8 cellular contexts compared by ENCODE assay signal in the genomic region with DNA sequence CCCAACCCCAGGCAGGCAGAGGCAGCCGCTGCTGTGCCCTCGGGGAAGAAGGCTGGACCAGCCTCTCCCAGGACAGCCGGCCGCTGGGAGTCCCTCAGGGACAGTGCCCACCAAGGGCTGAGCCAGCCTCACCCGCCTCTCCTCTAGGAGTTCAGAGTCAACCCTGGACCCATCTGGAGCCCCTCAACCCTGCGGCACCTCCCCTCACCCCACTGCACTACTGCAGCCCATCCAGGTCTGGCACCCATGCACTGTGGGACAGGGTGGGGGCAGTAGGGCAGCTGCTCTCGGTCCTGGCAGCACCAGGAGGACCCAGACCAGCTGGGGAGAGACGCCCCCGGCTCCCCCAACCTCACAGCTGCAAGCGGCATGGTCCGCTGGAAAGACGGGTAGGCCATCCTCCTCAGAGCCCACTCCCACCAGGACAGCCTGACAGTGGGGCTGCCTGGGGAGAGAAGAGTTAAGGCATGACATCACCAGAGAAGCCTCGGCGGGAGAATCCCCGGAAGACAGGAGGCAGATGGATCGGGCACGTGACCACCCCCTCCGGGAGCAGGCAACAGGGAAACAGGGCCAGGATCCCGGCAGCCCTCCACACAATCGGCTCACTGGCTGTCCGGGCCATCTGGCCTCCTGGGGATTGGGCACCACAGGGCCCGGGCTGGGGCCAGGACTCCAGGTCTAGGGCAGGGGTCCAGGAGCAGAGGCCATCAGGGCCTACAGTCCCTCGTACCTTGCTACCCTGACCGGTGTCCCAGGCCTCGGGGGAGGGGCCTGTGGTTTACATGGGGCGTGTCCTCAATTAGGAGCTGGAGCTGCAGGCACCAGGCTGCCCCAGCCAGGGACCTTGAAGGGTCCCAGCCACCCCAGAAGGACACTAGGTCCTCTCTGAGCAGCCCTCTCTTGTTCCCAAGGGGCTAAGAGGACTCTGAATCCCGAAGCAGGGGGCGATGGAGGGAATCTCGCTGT. TPM values are rescaled to one million over a fixed set of nuclear protein-coding genes. Genes with fewer than 3 reads are reported as not detected.
A peak's percentile ranks its signal among the peaks of the same experiment; 100 is the strongest.
DNase-seq lines count a peak whose midpoint lies in the region; TF ChIP-seq lines count a peak whose summit lies in the region.

No MANE protein-coding gene starts in this region.

- H3K4me3 ChIP-seq in AG09309 (ENCODE audit: control insufficient read depth, low read depth, low read length) (peak overlapping the region; percentile 76), HFF-Myc (replicated peaks; ENCODE audit: low read depth, low read length) (peak overlapping the region; percentile 79), tibial nerve (peak overlapping the region; percentile 20 to 94 (median 56))

- H3K4me1 ChIP-seq in tibial nerve = peaks cover 8 to 54% (median 43%) of the 10 kb centered on the region in 4 donors

- peaks cover 0 to 9% (median 0%) of the 10 kb centered on the region in 3 donors for H3K36me3 ChIP-seq in tibial nerve

- no peaks in the 10 kb centered on the region for H3K27me3 ChIP-seq in tibial nerve

- DNase-seq in AG09309 (ENCODE audit: low read depth) (peak; percentile 31), HFF-Myc (ENCODE audit: extremely low read depth, low read depth) (peak; percentile 60), SHP77 treated with DMSO at 0.1 percent for 48 hours (lab: John Stamatoyannopoulos, UW) (peak; percentile 70), endothelial cell (ENCODE audit: low spot score) (peak; percentile 69), mesothelial cell of epicardium (ENCODE audit: low spot score in 2 of 2, unreplicated experiment in 2 of 2) (peak; percentile 81 to 84), tibial nerve (ENCODE audit: low spot score in 2 of 2) (peak; percentile 62 to 68), HT-29 (ENCODE audit: low spot score) (no peak), activated gamma-delta T cell treated with Interleukin-2 at 50 U/mL for 16 hours (no peak)

- TF ChIP-seq EP300 in tibial nerve (IDR thresholded peaks at IDR 0.05) = peak in 1 of 2 donors; percentile 48

- H3K4me3 Mint-ChIP-seq in endothelial cell (ENCODE audit: unreplicated experiment) = peak overlapping the region; percentile 73
- H3K4me3 Mint-ChIP-seq in mesothelial cell of epicardium = peak overlapping the region; percentile 80

- TF ChIP-seq CTCF in AG09309 (IDR thresholded peaks at IDR 0.05; ENCODE audit: control insufficient read depth, insufficient read depth, low read depth, low read length, missing control alignments) (no peak), HFF-Myc (IDR thresholded peaks at IDR 0.05; ENCODE audit: low read depth, low read length, missing control alignments) (no peak), endothelial cell (IDR thresholded peaks at IDR 0.05; ENCODE audit: unreplicated experiment) (no peak), mesothelial cell of epicardium (IDR thresholded peaks at IDR 0.05; ENCODE audit: unreplicated experiment) (no peak), tibial nerve (IDR thresholded peaks at IDR 0.05) (no peak)

- H3K4me1 Mint-ChIP-seq in endothelial cell (ENCODE audit: unreplicated experiment) = peaks cover 15% of the 10 kb centered on the region
- peaks cover 26% of the 10 kb centered on the region for H3K4me1 Mint-ChIP-seq in mesothelial cell of epicardium

- H3K9me3 Mint-ChIP-seq in endothelial cell (ENCODE audit: unreplicated experiment) (no peaks in the 10 kb centered on the region), mesothelial cell of epicardium (no peaks in the 10 kb centered on the region)

- H3K27ac Mint-ChIP-seq in endothelial cell (ENCODE audit: unreplicated experiment) (peak overlapping the region; percentile 70), mesothelial cell of epicardium (peak overlapping the region; percentile 79)

- no peaks in the 10 kb centered on the region for H3K9me3 ChIP-seq in tibial nerve

- H3K36me3 Mint-ChIP-seq in endothelial cell (ENCODE audit: low read depth, unreplicated experiment) = no peaks in the 10 kb centered on the region
- H3K36me3 Mint-ChIP-seq in mesothelial cell of epicardium = no peaks in the 10 kb centered on the region

- 16 to 20% methylated on average over 15 to 27 of the region's 29 CpGs for WGBS in tibial nerve, 2 donors

- H3K27ac ChIP-seq in tibial nerve = peak overlapping the region; percentile 64 to 84 (median 78)

- no peak for TF ChIP-seq POLR2A in tibial nerve (IDR thresholded peaks at IDR 0.05)

- peaks cover 13% of the 10 kb centered on the region for H3K27me3 Mint-ChIP-seq in endothelial cell (ENCODE audit: unreplicated experiment)
- H3K27me3 Mint-ChIP-seq in mesothelial cell of epicardium (ENCODE audit: low read depth) = no peaks in the 10 kb centered on the region

RNA-seq across cellular contexts. Expression of gene ACAP3, which starts 3.1 kb away (rescaled TPM):
- total RNA-seq in endothelial cell (ENCODE audit: unreplicated experiment) (54.0 TPM), mesothelial cell of epicardium (85.5 to 97.3 TPM (median 91.0 TPM) in 3 replicates), tibial nerve (100 to 1,000 TPM in 1 of 4 donors, 10 to 100 TPM in 3; 34.3 to 125 (median 69.6) TPM)
- total RNA-seq in HT-29 (2014; rRNA removed; shearing (Covaris generic)) = 104 and 113 TPM in 2 replicates

RNA-seq across cellular contexts. Expression of gene PUSL1, which starts 3.8 kb away (rescaled TPM):
- 14.0 TPM for total RNA-seq in endothelial cell (ENCODE audit: unreplicated experiment)
- total RNA-seq in mesothelial cell of epicardium = 12.7 to 14.5 TPM (median 14.2 TPM) in 3 replicates
- 10 to 100 TPM; 17.5 to 22.2 (median 19.7) TPM for total RNA-seq in tibial nerve
- 152 and 157 TPM in 2 replicates for total RNA-seq in HT-29 (2014; rRNA removed; shearing (Covaris generic))

RNA-seq across cellular contexts. Expression of gene INTS11, which starts 19.8 kb away (rescaled TPM):
- total RNA-seq in endothelial cell (ENCODE audit: unreplicated experiment) (104 TPM), mesothelial cell of epicardium (163 to 165 TPM (median 165 TPM) in 3 replicates), tibial nerve (100 to 1,000 TPM; 118 to 241 (median 157) TPM)
- 174 and 200 TPM in 2 replicates for total RNA-seq in HT-29 (2014; rRNA removed; shearing (Covaris generic))

RNA-seq across cellular contexts. Expression of gene CPTP, which starts 20.0 kb away (rescaled TPM):
- 26.0 TPM for total RNA-seq in endothelial cell (ENCODE audit: unreplicated experiment)
- total RNA-seq in mesothelial cell of epicardium = 17.8 to 19.3 TPM (median 18.5 TPM) in 3 replicates
- 10 to 100 TPM; 12.0 to 24.9 (median 18.8) TPM for total RNA-seq in tibial nerve
- total RNA-seq in HT-29 (2014; rRNA removed; shearing (Covaris generic)) = 62.5 and 70.5 TPM in 2 replicates

RNA-seq across cellular contexts. Expression of gene SCNN1D, which starts 24.4 kb away (rescaled TPM):
- total RNA-seq in endothelial cell (ENCODE audit: unreplicated experiment) (3.9 TPM), mesothelial cell of epicardium (16.0 to 17.5 TPM (median 16.8 TPM) in 3 replicates), tibial nerve (10 to 100 TPM in 2 of 4 donors, 1 to 10 TPM in 2; 5.4 to 14.9 (median 9.8) TPM)
- 0.48 and 0.50 TPM in 2 replicates for total RNA-seq in HT-29 (2014; rRNA removed; shearing (Covaris generic))

Comparison
In these comparisons a context has a peak if more than half of its experiments do, and no peak if none do; other contexts are left out.
1. DNase-seq: peak in AG09309 (single experiment), HFF-Myc (single experiment), SHP77 treated with DMSO at 0.1 percent for 48 hours (single experiment), endothelial cell (single experiment), mesothelial cell of epicardium (2 of 2) and tibial nerve (2 of 2); none in HT-29 (single experiment) and activated gamma-delta T cell treated with Interleukin-2 at 50 U/mL for 16 hours (single experiment).
2. Peak in every context shown above with its lines, with median percentiles within 50 percentile points of each other: H3K4me3 ChIP-seq.